In the genomic region with DNA sequence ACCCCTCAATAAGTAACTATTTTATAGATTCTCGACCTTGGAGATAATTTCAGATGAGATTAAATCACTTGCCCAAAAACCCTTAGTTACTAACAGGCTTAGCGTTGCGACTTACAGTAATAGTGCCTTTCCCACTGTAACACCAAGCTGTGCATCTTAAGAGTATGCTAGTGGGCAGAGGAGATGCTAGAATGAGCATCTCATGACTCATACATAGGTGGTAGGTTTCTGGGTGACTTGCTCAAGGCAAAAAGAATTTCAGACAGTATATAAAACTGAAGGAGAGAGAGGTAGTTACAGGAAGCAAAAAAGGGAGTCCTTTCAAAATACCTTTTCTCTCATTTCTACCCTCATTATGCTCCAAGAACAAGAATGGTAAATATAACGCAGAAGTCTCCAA, we compare ENCODE assay signal across 19 cellular contexts. TPM values are rescaled to one million over a fixed set of nuclear protein-coding genes. Genes with fewer than 3 reads are reported as not detected.
DNase-seq lines count a peak whose midpoint lies in the region; ATAC-seq and TF ChIP-seq lines count a peak whose summit lies in the region.
"Had no signal": no experiment of that assay in that cellular context is flagged by ENCODE, and none has a peak within 500 bp of the region (broad histone marks: within the 10 kb centered on the region; RNA-seq: fewer than 3 reads in every experiment).

No MANE protein-coding gene starts in this region.

- POLR2A ChIA-PET in MCF 10A (lab: Yijun Ruan, JAX): interaction anchor here (0.7 kb wide), 2 partner anchors 43 to 231 kb away, joined by 3 read pairs; no protein-coding TSS in a partner anchor

- no peaks in the 10 kb centered on the region for H3K4me1 ChIP-seq in breast epithelium

- peak; percentile 19 for ATAC-seq in stimulated activated effector memory CD8-positive, alpha-beta T cell treated with anti-CD3 and anti-CD28 coated beads, Interleukin-12 subunit alpha, Interleukin-12 subunit beta, amount 100 ng/mL, for 72 hours
- ATAC-seq in GM19328 (IDR thresholded peaks at IDR 0.05; ENCODE audit: unreplicated experiment): no peak
- ATAC-seq in HG03432 (IDR thresholded peaks at IDR 0.05; ENCODE audit: unreplicated experiment): no peak
- ATAC-seq: left cardiac atrium, right cardiac atrium had no signal

- BruUV-seq in MCF 10A (replicated peaks; lab: Mats Ljungman, UMichigan): no TSS peak

- no peaks in the 10 kb centered on the region for H3K27me3 ChIP-seq in breast epithelium
- no peaks in the 10 kb centered on the region for H3K27me3 ChIP-seq in H7 (ENCODE audit: control insufficient read depth, insufficient read depth, low read length)

- H3K27ac Mint-ChIP-seq in MCF 10A (ENCODE audit: low read depth, unreplicated experiment): no peak overlapping the region
- no peak overlapping the region for H3K27ac Mint-ChIP-seq in stimulated activated effector memory CD8-positive, alpha-beta T cell treated with anti-CD3 and anti-CD28 coated beads, Interleukin-12 subunit alpha, Interleukin-12 subunit beta, amount 100 ng/mL, for 72 hours
- H3K27ac Mint-ChIP-seq: B cell had no signal

- DNase-seq in MCF 10A (ENCODE audit: unreplicated experiment) (peak; percentile 19), breast epithelium (ENCODE audit: low spot score in 2 of 2) (no peak), M059J (ENCODE audit: low read depth) (peak; percentile 44), epithelial cell of esophagus (ENCODE audit: low read depth) (peak; percentile 68), H7 (no peak)
- DNase-seq in stimulated activated effector memory CD8-positive, alpha-beta T cell treated with anti-CD3 and anti-CD28 coated beads, Interleukin-12 subunit alpha, Interleukin-12 subunit beta, amount 100 ng/mL, for 72 hours (ENCODE audit: low spot score in 2 of 2): no peak
- DNase-seq: activated CD4-positive, CD25-positive, alpha-beta regulatory T cell treated with anti-CD3 and anti-CD28 coated beads, Interleukin-2, amount 50 U/mL, for 72 hours; effector memory CD4-positive, alpha-beta T cell; hippocampal formation; left cardiac atrium; NCI-H187; occipital lobe; right cardiac atrium; SIG-M5; stimulated activated CD4-positive, alpha-beta T cell treated with anti-CD3 and anti-CD28 coated beads, Interleukin-1b, Interleukin-23, amount 100 ng/mL, for 48 hours had no signal

- H3K4me3 ChIP-seq in breast epithelium: no peak overlapping the region
- H3K4me3 ChIP-seq in epithelial cell of esophagus (ENCODE audit: low read length): no peak overlapping the region
- no peak overlapping the region for H3K4me3 ChIP-seq in H7 (ENCODE audit: insufficient read depth, low read depth, low read length)

- CTCF ChIA-PET in MCF 10A (lab: Yijun Ruan, JAX): no interaction called here

- H3K9me3 ChIP-seq in breast epithelium: no peaks in the 10 kb centered on the region

- no peaks in the 10 kb centered on the region for H3K9me3 Mint-ChIP-seq in MCF 10A (ENCODE audit: unreplicated experiment)
- H3K9me3 Mint-ChIP-seq in stimulated activated effector memory CD8-positive, alpha-beta T cell treated with anti-CD3 and anti-CD28 coated beads, Interleukin-12 subunit alpha, Interleukin-12 subunit beta, amount 100 ng/mL, for 72 hours: no peaks in the 10 kb centered on the region
- H3K9me3 Mint-ChIP-seq: central memory CD8-positive, alpha-beta T cell had no signal

- H3K36me3 ChIP-seq in breast epithelium: no peaks in the 10 kb centered on the region
- H3K36me3 ChIP-seq in H7 (replicated peaks; ENCODE audit: control insufficient read depth, insufficient read depth, low read length): no peaks in the 10 kb centered on the region; the same call in 1 of the 2 replicates

- no peak for TF ChIP-seq POLR2A in breast epithelium (IDR thresholded peaks at IDR 0.05)

- no peak overlapping the region for H3K27ac ChIP-seq in breast epithelium

- no peak for TF ChIP-seq CTCF in MCF 10A (IDR thresholded peaks at IDR 0.05; ENCODE audit: unreplicated experiment)
- no peak for TF ChIP-seq CTCF in breast epithelium (IDR thresholded peaks at IDR 0.05)
- TF ChIP-seq CTCF in epithelial cell of esophagus (IDR thresholded peaks at IDR 0.05; ENCODE audit: insufficient read depth, low read depth, low read length, missing control alignments): no peak

- H3K4me1 Mint-ChIP-seq in MCF 10A (ENCODE audit: insufficient read depth, unreplicated experiment): peaks cover 23% of the 10 kb centered on the region
- H3K4me1 Mint-ChIP-seq in stimulated activated effector memory CD8-positive, alpha-beta T cell treated with anti-CD3 and anti-CD28 coated beads, Interleukin-12 subunit alpha, Interleukin-12 subunit beta, amount 100 ng/mL, for 72 hours: peaks cover 45% of the 10 kb centered on the region

- intact Hi-C loops in MCF 10A (cut with micrococcal nuclease): no loop called here
- intact Hi-C loops in breast epithelium (cut with DNase I; ENCODE audit: low total_unique reads): no loop called here

- H3K27me3 Mint-ChIP-seq in MCF 10A (ENCODE audit: insufficient read depth, unreplicated experiment): no peaks in the 10 kb centered on the region
- H3K27me3 Mint-ChIP-seq: B cell; central memory CD8-positive, alpha-beta T cell had no signal

- H3K36me3 Mint-ChIP-seq in MCF 10A (ENCODE audit: insufficient read depth, unreplicated experiment): peaks cover 14% of the 10 kb centered on the region
- peaks cover 9% of the 10 kb centered on the region for H3K36me3 Mint-ChIP-seq in stimulated activated effector memory CD8-positive, alpha-beta T cell treated with anti-CD3 and anti-CD28 coated beads, Interleukin-12 subunit alpha, Interleukin-12 subunit beta, amount 100 ng/mL, for 72 hours

- no peak overlapping the region for H3K4me3 Mint-ChIP-seq in MCF 10A (ENCODE audit: unreplicated experiment)
- no peak overlapping the region for H3K4me3 Mint-ChIP-seq in stimulated activated effector memory CD8-positive, alpha-beta T cell treated with anti-CD3 and anti-CD28 coated beads, Interleukin-12 subunit alpha, Interleukin-12 subunit beta, amount 100 ng/mL, for 72 hours
- H3K4me3 Mint-ChIP-seq: B cell; central memory CD8-positive, alpha-beta T cell had no signal

RNA-seq across cellular contexts. Expression of a gene that starts 3.9 kb away (rescaled TPM):
- total RNA-seq in MCF 10A (2022) (38.2 and 47.6 TPM in 2 replicates), breast epithelium (10 to 100 TPM; 43.7 to 67.6 (median 61.0) TPM)
- total RNA-seq in M059J (2014; rRNA removed; shearing (Covaris generic)): 27.3 and 45.2 TPM in 2 replicates
- total RNA-seq in H7 (2014; rRNA removed; shearing (Covaris generic)): 44.6 and 53.3 TPM in 2 replicates

RNA-seq across cellular contexts. Expression of a gene that starts 18.8 kb away (rescaled TPM):
- total RNA-seq in MCF 10A (2022) (115 and 119 TPM in 2 replicates), breast epithelium (100 to 1,000 TPM; 121 to 157 (median 123) TPM)
- total RNA-seq in M059J (2014; rRNA removed; shearing (Covaris generic)): 170 and 252 TPM in 2 replicates
- total RNA-seq in H7 (2014; rRNA removed; shearing (Covaris generic)): 78.1 and 90.2 TPM in 2 replicates

Comparison
In these comparisons a context has a peak if more than half of its experiments do, and no peak if none do; other contexts are left out.
1. DNase-seq: peak in MCF 10A (single experiment), M059J (single experiment) and epithelial cell of esophagus (single experiment); none in breast epithelium (0 of 2), stimulated activated effector memory CD8-positive, alpha-beta T cell treated with anti-CD3 and anti-CD28 coated beads, Interleukin-12 subunit alpha, Interleukin-12 subunit beta, amount 100 ng/mL, for 72 hours (0 of 2) and H7 (single experiment).